In genomic region chr6:115986026-115986425, GRCh38 we compare ENCODE assay signal across 31 cellular contexts.
"Had no signal": no experiment of that assay in that cellular context is flagged by ENCODE, and none has a peak within 500 bp of the region (broad histone marks: within the 10 kb centered on the region; RNA-seq: fewer than 3 reads in every experiment).

No MANE protein-coding gene starts in this region.

- H3K36me3 ChIP-seq: brain microvascular endothelial cell, esophagus muscularis mucosa, gastroesophageal sphincter, heart right ventricle had no signal

- H3K9me3 ChIP-seq: gastroesophageal sphincter had no signal

- H3K27ac Mint-ChIP-seq: activated CD4-positive, alpha-beta memory T cell treated with anti-CD3 and anti-CD28 coated beads for 36 hours; activated CD4-positive, alpha-beta T cell treated with anti-CD3 and anti-CD28 coated beads for 36 hours; activated CD4-positive, alpha-beta T cell treated with anti-CD3 and anti-CD28 coated beads, Interleukin-2, amount 10 ng/mL, durations not matched to agents 24 days and 14 days; activated CD8-positive, alpha-beta memory T cell treated with anti-CD3 and anti-CD28 coated beads, Interleukin-2, amount 10 ng/mL, durations not matched to agents 7 days and 5 days; activated CD8-positive, alpha-beta T cell treated with anti-CD3 and anti-CD28 coated beads, Interleukin-2, amount 10 ng/mL, durations not matched to agents 7 days and 5 days; activated naive CD8-positive, alpha-beta T cell; activated T-cell treated with anti-CD3 and anti-CD28 coated beads, Interleukin-2, amount 50 U/mL, for 72 hours; effector memory CD8-positive, alpha-beta T cell; T-helper 17 cell; T-helper 2 cell treated with Interferon-gamma antibody and Interleukin-4, amounts not matched to agents 5 μg/mL and 100 μg/mL, for 36 hours had no signal

- H3K4me1 Mint-ChIP-seq: activated CD4-positive, alpha-beta T cell treated with anti-CD3 and anti-CD28 coated beads for 36 hours; activated CD4-positive, alpha-beta T cell treated with anti-CD3 and anti-CD28 coated beads, Interleukin-2, amount 10 ng/mL, durations not matched to agents 24 days and 14 days; activated CD8-positive, alpha-beta memory T cell treated with anti-CD3 and anti-CD28 coated beads, Interleukin-2, amount 10 ng/mL, durations not matched to agents 7 days and 5 days; T-helper 17 cell had no signal

- H3K27me3 Mint-ChIP-seq: effector memory CD8-positive, alpha-beta T cell; T-helper 17 cell had no signal

- H3K4me3 ChIP-seq: esophagus muscularis mucosa, gastroesophageal sphincter, heart right ventricle had no signal

- H3K27ac ChIP-seq: brain microvascular endothelial cell, esophagus muscularis mucosa, gastroesophageal sphincter, heart right ventricle had no signal

- ATAC-seq: activated CD4-positive, alpha-beta T cell treated with anti-CD3 and anti-CD28 coated beads for 36 hours; activated CD8-positive, alpha-beta memory T cell treated with anti-CD3 and anti-CD28 coated beads, Interleukin-2, amount 10 ng/mL, durations not matched to agents 7 days and 5 days; activated CD8-positive, alpha-beta T cell treated with anti-CD3 and anti-CD28 coated beads, Interleukin-2, amount 10 ng/mL, durations not matched to agents 7 days and 5 days; activated T-cell treated with anti-CD3 and anti-CD28 coated beads, Interleukin-2, amount 50 U/mL, for 72 hours; effector memory CD8-positive, alpha-beta T cell; gastroesophageal sphincter; heart right ventricle; T-helper 17 cell had no signal

- H3K36me3 Mint-ChIP-seq: activated CD4-positive, alpha-beta memory T cell treated with anti-CD3 and anti-CD28 coated beads for 36 hours; activated CD8-positive, alpha-beta memory T cell treated with anti-CD3 and anti-CD28 coated beads, Interleukin-2, amount 10 ng/mL, durations not matched to agents 7 days and 5 days; activated naive CD8-positive, alpha-beta T cell had no signal

- H3K4me1 ChIP-seq: esophagus muscularis mucosa, gastroesophageal sphincter, heart right ventricle had no signal

- DNase-seq: activated CD4-positive, alpha-beta memory T cell treated with anti-CD3 and anti-CD28 coated beads for 36 hours; activated CD4-positive, alpha-beta T cell treated with anti-CD3 and anti-CD28 coated beads for 36 hours; activated CD4-positive, alpha-beta T cell treated with anti-CD3 and anti-CD28 coated beads, Interleukin-2, amount 10 ng/mL, durations not matched to agents 24 days and 14 days; activated CD4-positive, CD25-positive, alpha-beta regulatory T cell; activated CD4-positive, CD25-positive, alpha-beta regulatory T cell treated with anti-CD3 and anti-CD28 coated beads, Interleukin-2, amount 50 U/mL, for 72 hours; activated CD8-positive, alpha-beta memory T cell treated with anti-CD3 and anti-CD28 coated beads, Interleukin-2, amount 10 ng/mL, durations not matched to agents 7 days and 5 days; activated CD8-positive, alpha-beta memory T cell treated with anti-CD3 and anti-CD28 coated beads, Interleukin-2, amount 50 U/mL, for 4 hours; activated CD8-positive, alpha-beta T cell treated with anti-CD3 and anti-CD28 coated beads, Interleukin-2, amount 10 ng/mL, durations not matched to agents 7 days and 5 days; activated effector memory CD4-positive, alpha-beta T cell treated with Interleukin-2 at 50 U/mL for 16 hours; activated gamma-delta T cell treated with Interleukin-2 at 50 U/mL for 16 hours; activated naive CD4-positive, alpha-beta T cell treated with anti-CD3 and anti-CD28 coated beads, Interleukin-2, amount 50 U/mL, for 16 hours; activated naive CD4-positive, alpha-beta T cell treated with Interleukin-2 at 50 U/mL for 16 hours; activated T-cell treated with anti-CD3 and anti-CD28 coated beads, Interleukin-2, amount 50 U/mL, for 1 hour; activated T-cell treated with anti-CD3 and anti-CD28 coated beads, Interleukin-2, amount 50 U/mL, for 72 hours; amniotic stem cell; anterior cingulate cortex; brain microvascular endothelial cell; cortex of kidney; dermis blood vessel endothelial cell; effector CD4-positive, alpha-beta T cell; effector memory CD8-positive, alpha-beta T cell; erythroblast; foreskin melanocyte; heart right ventricle; T-helper 1 cell; T-helper 17 cell; T1000 had no signal

- H3K9me3 Mint-ChIP-seq: activated CD4-positive, alpha-beta T cell treated with anti-CD3 and anti-CD28 coated beads, Interleukin-2, amount 10 ng/mL, durations not matched to agents 24 days and 14 days; effector memory CD8-positive, alpha-beta T cell; T-helper 2 cell treated with Interferon-gamma antibody and Interleukin-4, amounts not matched to agents 5 μg/mL and 100 μg/mL, for 36 hours had no signal

- H3K27me3 ChIP-seq: brain microvascular endothelial cell, esophagus muscularis mucosa, gastroesophageal sphincter, heart right ventricle had no signal

- H3K4me3 Mint-ChIP-seq: activated CD4-positive, alpha-beta memory T cell treated with anti-CD3 and anti-CD28 coated beads for 36 hours; activated CD4-positive, alpha-beta T cell treated with anti-CD3 and anti-CD28 coated beads for 36 hours; activated CD4-positive, alpha-beta T cell treated with anti-CD3 and anti-CD28 coated beads, Interleukin-2, amount 10 ng/mL, durations not matched to agents 24 days and 14 days; activated CD8-positive, alpha-beta memory T cell treated with anti-CD3 and anti-CD28 coated beads, Interleukin-2, amount 10 ng/mL, durations not matched to agents 7 days and 5 days; activated CD8-positive, alpha-beta T cell treated with anti-CD3 and anti-CD28 coated beads, Interleukin-2, amount 10 ng/mL, durations not matched to agents 7 days and 5 days; activated naive CD8-positive, alpha-beta T cell; activated T-cell treated with anti-CD3 and anti-CD28 coated beads, Interleukin-2, amount 50 U/mL, for 72 hours; effector memory CD8-positive, alpha-beta T cell; T-helper 17 cell; T-helper 2 cell treated with Interferon-gamma antibody and Interleukin-4, amounts not matched to agents 5 μg/mL and 100 μg/mL, for 36 hours had no signal
